ENCODE assay signal across 1 cellular context in the genomic region with DNA sequence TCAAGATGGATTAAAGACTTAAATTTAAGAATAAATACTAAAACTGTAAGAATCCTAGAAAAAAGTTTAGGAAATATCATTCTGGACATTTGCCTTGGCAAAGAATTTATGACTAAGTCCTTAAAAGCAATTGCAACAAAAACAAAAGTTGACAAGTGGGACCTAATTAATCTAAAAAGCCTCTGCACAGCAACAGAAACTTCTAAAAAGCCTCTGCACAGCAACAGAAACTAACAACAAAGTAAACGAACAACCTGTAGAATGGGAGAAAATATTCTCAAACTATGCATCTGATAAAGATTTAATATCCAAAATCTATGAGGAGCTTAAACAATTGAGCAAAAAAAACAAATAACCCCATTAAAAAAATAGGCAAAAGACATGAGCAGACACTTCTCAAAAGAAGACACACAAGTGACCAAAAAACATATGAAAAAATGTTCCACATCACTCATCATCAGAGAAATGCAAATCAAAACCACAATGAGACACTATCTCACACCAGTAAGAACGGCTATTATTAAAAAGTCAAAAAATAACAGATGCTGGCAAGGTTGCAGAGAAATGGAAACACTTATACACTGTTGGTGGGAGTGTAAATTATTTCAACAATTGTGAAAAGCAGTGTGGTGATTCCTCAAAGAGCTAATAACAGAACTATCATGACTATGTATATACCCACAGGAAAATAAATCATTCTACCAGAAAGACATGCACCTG.
TF ChIP-seq lines count a peak whose summit lies in the region.

No MANE protein-coding gene starts in this region.

TF ChIP-seq in WTC11, 78 proteins besides CTCF, POLR2A, EP300 and RAD21 (continued from another document):
- TF ChIP-seq, protein P1, sequence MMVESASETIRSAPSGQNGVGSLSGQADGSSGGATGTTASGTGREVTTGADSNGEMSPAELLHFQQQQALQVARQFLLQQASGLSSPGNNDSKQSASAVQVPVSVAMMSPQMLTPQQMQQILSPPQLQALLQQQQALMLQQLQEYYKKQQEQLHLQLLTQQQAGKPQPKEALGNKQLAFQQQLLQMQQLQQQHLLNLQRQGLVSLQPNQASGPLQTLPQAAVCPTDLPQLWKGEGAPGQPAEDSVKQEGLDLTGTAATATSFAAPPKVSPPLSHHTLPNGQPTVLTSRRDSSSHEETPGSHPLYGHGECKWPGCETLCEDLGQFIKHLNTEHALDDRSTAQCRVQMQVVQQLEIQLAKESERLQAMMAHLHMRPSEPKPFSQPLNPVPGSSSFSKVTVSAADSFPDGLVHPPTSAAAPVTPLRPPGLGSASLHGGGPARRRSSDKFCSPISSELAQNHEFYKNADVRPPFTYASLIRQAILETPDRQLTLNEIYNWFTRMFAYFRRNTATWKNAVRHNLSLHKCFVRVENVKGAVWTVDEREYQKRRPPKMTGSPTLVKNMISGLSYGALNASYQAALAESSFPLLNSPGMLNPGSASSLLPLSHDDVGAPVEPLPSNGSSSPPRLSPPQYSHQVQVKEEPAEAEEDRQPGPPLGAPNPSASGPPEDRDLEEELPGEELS (CRISPR knock-in tag; IDR thresholded peaks at IDR 0.05): no peak
- no peak for TF ChIP-seq ATF1 (CRISPR knock-in tag; IDR thresholded peaks at IDR 0.05)
- no peak for TF ChIP-seq FOXP1 (CRISPR knock-in tag; IDR thresholded peaks at IDR 0.05; ENCODE audit: borderline replicate concordance)
- no peak for TF ChIP-seq EMX1 (CRISPR knock-in tag; IDR thresholded peaks at IDR 0.05)
- TF ChIP-seq RELA (CRISPR knock-in tag; IDR thresholded peaks at IDR 0.05; ENCODE audit: borderline replicate concordance): no peak
- TF ChIP-seq ZNF671 (CRISPR knock-in tag; IDR thresholded peaks at IDR 0.05): no peak
- no peak for TF ChIP-seq RORB (CRISPR knock-in tag; IDR thresholded peaks at IDR 0.05)
- no peak for TF ChIP-seq ZNF232 (CRISPR knock-in tag; IDR thresholded peaks at IDR 0.05)
